Comparison of ENCODE assay signal across 13 cellular contexts in genomic region chr1:221487781-221488520, GRCh38.
DNase-seq lines count a peak whose midpoint lies in the region; ATAC-seq and TF ChIP-seq lines count a peak whose summit lies in the region.
"Had no signal": no experiment of that assay in that cellular context is flagged by ENCODE, and none has a peak within 500 bp of the region (broad histone marks: within the 10 kb centered on the region; RNA-seq: fewer than 3 reads in every experiment).

No MANE protein-coding gene starts in this region.

- no peaks in the 10 kb centered on the region for H3K4me1 Mint-ChIP-seq in chondrocyte (ENCODE audit: low read depth)
- no peaks in the 10 kb centered on the region for H3K4me1 Mint-ChIP-seq in activated naive CD4-positive, alpha-beta T cell treated with anti-CD3 and anti-CD28 coated beads, Interleukin-2, amount 10 ng/mL, durations not matched to agents 7 days and 5 days
- H3K4me1 Mint-ChIP-seq: B cell, nephron had no signal

- H3K9me3 Mint-ChIP-seq in chondrocyte (ENCODE audit: low read depth) = no peaks in the 10 kb centered on the region
- H3K9me3 Mint-ChIP-seq in activated naive CD4-positive, alpha-beta T cell treated with anti-CD3 and anti-CD28 coated beads, Interleukin-2, amount 10 ng/mL, durations not matched to agents 7 days and 5 days = no peaks in the 10 kb centered on the region
- H3K9me3 Mint-ChIP-seq: nephron; T-helper 1 cell treated with Interleukin-12 subunit alpha and Interleukin-12 subunit beta and Interleukin-4 antibody, amounts not matched to agents 30 μg/mL and 1 μg/mL, for 36 hours had no signal

- TF ChIP-seq CTCF in chondrocyte (IDR thresholded peaks at IDR 0.05) = no peak

- H3K36me3 Mint-ChIP-seq in chondrocyte (ENCODE audit: low read depth) = no peaks in the 10 kb centered on the region
- no peaks in the 10 kb centered on the region for H3K36me3 Mint-ChIP-seq in activated naive CD4-positive, alpha-beta T cell treated with anti-CD3 and anti-CD28 coated beads, Interleukin-2, amount 10 ng/mL, durations not matched to agents 7 days and 5 days

- H3K27me3 Mint-ChIP-seq in chondrocyte (ENCODE audit: low read depth) = peaks cover 8% of the 10 kb centered on the region
- H3K27me3 Mint-ChIP-seq in activated naive CD4-positive, alpha-beta T cell treated with anti-CD3 and anti-CD28 coated beads, Interleukin-2, amount 10 ng/mL, durations not matched to agents 7 days and 5 days = no peaks in the 10 kb centered on the region
- H3K27me3 Mint-ChIP-seq: B cell had no signal

- H3K27ac Mint-ChIP-seq in chondrocyte (ENCODE audit: unreplicated experiment) = no peak overlapping the region
- H3K27ac Mint-ChIP-seq in activated naive CD4-positive, alpha-beta T cell treated with anti-CD3 and anti-CD28 coated beads, Interleukin-2, amount 10 ng/mL, durations not matched to agents 7 days and 5 days = no peak overlapping the region
- H3K27ac Mint-ChIP-seq: B cell; nephron; T-helper 1 cell treated with Interleukin-12 subunit alpha and Interleukin-12 subunit beta and Interleukin-4 antibody, amounts not matched to agents 30 μg/mL and 1 μg/mL, for 36 hours had no signal

- CTCF ChIA-PET in activated naive CD4-positive, alpha-beta T cell treated with anti-CD3 and anti-CD28 coated beads, Interleukin-2, amount 10 ng/mL, durations not matched to agents 7 days and 5 days (lab: Charles Lee) = no interaction called here

- ATAC-seq in esophagus mucosa = peak; percentile 64

- DNase-seq in NCI-H510A treated with DMSO at 0.1 percent for 48 hours (lab: John Stamatoyannopoulos, UW) (peak; percentile 23), NCI-H510A (lab: John Stamatoyannopoulos, UW) (no peak), smooth muscle cell of the brain vasculature (ENCODE audit: low read depth, low spot score) (peak; percentile 47), chondrocyte (ENCODE audit: low spot score) (no peak), NCI-H146 treated with DMSO at 0.1 percent for 48 hours (lab: John Stamatoyannopoulos, UW; ENCODE audit: unreplicated experiment) (no peak)
- DNase-seq in activated naive CD4-positive, alpha-beta T cell treated with anti-CD3 and anti-CD28 coated beads, Interleukin-2, amount 10 ng/mL, durations not matched to agents 7 days and 5 days = no peak
- DNase-seq: activated CD8-positive, alpha-beta memory T cell treated with anti-CD3 and anti-CD28 coated beads for 24 hours; islet precursor cell had no signal

- H3K4me3 Mint-ChIP-seq in chondrocyte (ENCODE audit: unreplicated experiment) = no peak overlapping the region
- no peak overlapping the region for H3K4me3 Mint-ChIP-seq in activated naive CD4-positive, alpha-beta T cell treated with anti-CD3 and anti-CD28 coated beads, Interleukin-2, amount 10 ng/mL, durations not matched to agents 7 days and 5 days
- H3K4me3 Mint-ChIP-seq: B cell; nephron; T-helper 1 cell treated with Interleukin-12 subunit alpha and Interleukin-12 subunit beta and Interleukin-4 antibody, amounts not matched to agents 30 μg/mL and 1 μg/mL, for 36 hours had no signal

TF ChIP-seq in PFSK-1, 5 proteins besides CTCF, POLR2A, EP300 and RAD21:
- TF ChIP-seq REST (IDR thresholded peaks at IDR 0.05; ENCODE audit: insufficient read depth in 1 of 2, low read depth in 2 of 2, low read length in 2 of 2) = no peak
- peak; percentile 50; the same call in 1 of the 2 replicates for TF ChIP-seq SIN3A (IDR thresholded peaks at IDR 0.05; ENCODE audit: borderline replicate concordance, insufficient read depth, low read length)
- TF ChIP-seq FOXP2 (optimal IDR thresholded peaks at IDR 0.05; ENCODE audit: borderline replicate concordance, extremely low read depth, extremely low read length, insufficient read depth) = no peak
- TF ChIP-seq POLR2AphosphoS5 (IDR thresholded peaks at IDR 0.05; ENCODE audit: low read depth, low read length) = no peak
- no peak for TF ChIP-seq TAF1 (IDR thresholded peaks at IDR 0.05; ENCODE audit: borderline replicate concordance, insufficient read depth, low read length)
TF ChIP-seq in PFSK-1: peak in this region for 1.

Comparison
In these comparisons a context has a peak if more than half of its experiments do, and no peak if none do; other contexts are left out.
1. DNase-seq: peak in NCI-H510A treated with DMSO at 0.1 percent for 48 hours (single experiment) and smooth muscle cell of the brain vasculature (single experiment); none in NCI-H510A (single experiment), chondrocyte (single experiment), activated naive CD4-positive, alpha-beta T cell treated with anti-CD3 and anti-CD28 coated beads, Interleukin-2, amount 10 ng/mL, durations not matched to agents 7 days and 5 days (single experiment) and NCI-H146 treated with DMSO at 0.1 percent for 48 hours (single experiment).